ENCODE assay signal across 8 cellular contexts in genomic region chr22:50582562-50583293, GRCh38. TPM values are rescaled to one million over a fixed set of nuclear protein-coding genes. Genes with fewer than 3 reads are reported as not detected.
DNase-seq lines count a peak whose midpoint lies in the region; ATAC-seq and TF ChIP-seq lines count a peak whose summit lies in the region.

A gene with protein sequence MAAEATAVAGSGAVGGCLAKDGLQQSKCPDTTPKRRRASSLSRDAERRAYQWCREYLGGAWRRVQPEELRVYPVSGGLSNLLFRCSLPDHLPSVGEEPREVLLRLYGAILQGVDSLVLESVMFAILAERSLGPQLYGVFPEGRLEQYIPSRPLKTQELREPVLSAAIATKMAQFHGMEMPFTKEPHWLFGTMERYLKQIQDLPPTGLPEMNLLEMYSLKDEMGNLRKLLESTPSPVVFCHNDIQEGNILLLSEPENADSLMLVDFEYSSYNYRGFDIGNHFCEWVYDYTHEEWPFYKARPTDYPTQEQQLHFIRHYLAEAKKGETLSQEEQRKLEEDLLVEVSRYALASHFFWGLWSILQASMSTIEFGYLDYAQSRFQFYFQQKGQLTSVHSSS (minus strand): TSS chr22:50582849. CDS start chr22:50582781, 68 bp downstream.

- H3K36me3 Mint-ChIP-seq in CD8-positive, alpha-beta memory T cell: peaks cover 0 to 22% (median 0%) of the 10 kb centered on the region in 3 donors

- H3K9me3 ChIP-seq in CD8-positive, alpha-beta memory T cell (ENCODE audit: low read length): no peaks in the 10 kb centered on the region
- H3K9me3 ChIP-seq in lower lobe of right lung: no peaks in the 10 kb centered on the region

- CTCF ChIA-PET in CD8-positive, alpha-beta memory T cell (lab: Charles Lee): interaction anchor here (1.1 to 2.9 kb wide), 4 partner anchors 18 to 57 kb away, joined by 4 to 18 read pairs (median 8); partner anchors contain the start of genes SCO2 and SYCE3

- H3K9me3 Mint-ChIP-seq in CD8-positive, alpha-beta memory T cell: no peaks in the 10 kb centered on the region

- H3K4me1 Mint-ChIP-seq in CD8-positive, alpha-beta memory T cell: peaks cover 11 to 32% (median 17%) of the 10 kb centered on the region in 3 donors

- POLR2A ChIA-PET in CD8-positive, alpha-beta memory T cell (lab: Charles Lee): interaction anchor here (0.6 to 1.9 kb wide), 8 partner anchors 35 to 85 kb away, joined by 3 to 14 read pairs (median 5); partner anchors contain the start of genes ARSA, LMF2, NCAPH2 and SCO2

- no peaks in the 10 kb centered on the region for H3K27me3 ChIP-seq in CD8-positive, alpha-beta memory T cell (ENCODE audit: insufficient read depth, low read length, poor library complexity, severe bottlenecking)
- no peaks in the 10 kb centered on the region for H3K27me3 ChIP-seq in lower lobe of right lung (ENCODE audit: low read depth)

- no peak for TF ChIP-seq CTCF in lower lobe of right lung (IDR thresholded peaks at IDR 0.05)

- H3K36me3 ChIP-seq in CD8-positive, alpha-beta memory T cell (ENCODE audit: insufficient read depth, low read length): peaks cover 5% of the 10 kb centered on the region
- H3K36me3 ChIP-seq in lower lobe of right lung: peaks cover 4% of the 10 kb centered on the region

- H3K27ac ChIP-seq in CD8-positive, alpha-beta memory T cell (ENCODE audit: low read depth, low read length): peak within 1 kb of the TSS; percentile 94
- H3K27ac ChIP-seq in lower lobe of right lung: peak within 1 kb of the TSS; percentile 99

- H3K27me3 Mint-ChIP-seq in CD8-positive, alpha-beta memory T cell: no peaks in the 10 kb centered on the region

- intact Hi-C loops in lower lobe of right lung (cut with DNase I): no loop called here

- peak; percentile 85 for ATAC-seq in GM19468 (IDR thresholded peaks at IDR 0.05; ENCODE audit: extremely low read depth, unreplicated experiment)
- peak; percentile 98 to 99 for ATAC-seq in lower lobe of right lung

- H3K4me3 ChIP-seq in CD8-positive, alpha-beta memory T cell (ENCODE audit: low read length): peak within 1 kb of the TSS; percentile 89
- H3K4me3 ChIP-seq in lower lobe of right lung: peak within 1 kb of the TSS; percentile 70

- DNase-seq in CD8-positive, alpha-beta memory T cell: peak; percentile 97 to 99 (median 98)
- DNase-seq in HS-5 (ENCODE audit: low read depth) (peak; percentile 86), lower lobe of right lung (peak; percentile 99)
- DNase-seq in NK-92 treated with Interleukin-12 subunit alpha and Interleukin-12 subunit beta, amount 100 ng/mL, for 24 hours (lab: John Stamatoyannopoulos, UW): peak; percentile 97
- DNase-seq in activated CD8-positive, alpha-beta memory T cell treated with anti-CD3 and anti-CD28 coated beads for 24 hours: peak; percentile 98
- DNase-seq in effector CD4-positive, alpha-beta T cell: peak; percentile 98
- DNase-seq in stimulated activated CD4-positive, alpha-beta T cell treated with anti-CD3 and anti-CD28 coated beads, TNF-alpha, amount 100 ng/mL, for 24 hours (ENCODE audit: low read depth in 3 of 3): peak; percentile 96 to 99 (median 97)

- H3K4me3 Mint-ChIP-seq in CD8-positive, alpha-beta memory T cell: peak within 1 kb of the TSS; percentile 88 to 98 (median 94)

- H3K4me1 ChIP-seq in CD8-positive, alpha-beta memory T cell (ENCODE audit: insufficient read depth, low read length): peaks cover 19% of the 10 kb centered on the region
- peaks cover 18% of the 10 kb centered on the region for H3K4me1 ChIP-seq in lower lobe of right lung

- H3K27ac Mint-ChIP-seq in CD8-positive, alpha-beta memory T cell: peak within 1 kb of the TSS; percentile 88 to 99 (median 96)

RNA-seq across cellular contexts. Expression of the gene that starts here (rescaled TPM):
- 10 to 100 TPM; 72.1 to 76.1 TPM for total RNA-seq in CD8-positive, alpha-beta memory T cell
- 33.3 TPM for polyA plus RNA-seq in CD8-positive, alpha-beta memory T cell
- 76.7 TPM for total RNA-seq in lower lobe of right lung

Comparison
In these comparisons a context has a peak if more than half of its experiments do, and no peak if none do; other contexts are left out.
1. Peak in every context shown above with its lines: DNase-seq, ATAC-seq, H3K4me3 ChIP-seq and H3K27ac ChIP-seq.